ENCODE assay signal across 1 cellular context in genomic region chr1:178417858-178418257, GRCh38.
TF ChIP-seq lines count a peak whose summit lies in the region.

No MANE protein-coding gene starts in this region.

TF ChIP-seq in GM12878, 131 proteins besides CTCF, POLR2A, EP300 and RAD21 (continued from another document):
- TF ChIP-seq, protein P1, sequence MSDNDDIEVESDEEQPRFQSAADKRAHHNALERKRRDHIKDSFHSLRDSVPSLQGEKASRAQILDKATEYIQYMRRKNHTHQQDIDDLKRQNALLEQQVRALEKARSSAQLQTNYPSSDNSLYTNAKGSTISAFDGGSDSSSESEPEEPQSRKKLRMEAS (IDR thresholded peaks at IDR 0.05; ENCODE audit: low read depth, low read length) = no peak
- TF ChIP-seq MXI1 (IDR thresholded peaks at IDR 0.05; ENCODE audit: low read depth, low read length) (no peak), CBX3 (IDR thresholded peaks at IDR 0.05; ENCODE audit: borderline replicate concordance, low read depth) (no peak)
